Comparison of ENCODE assay signal across 7 cellular contexts in the genomic region with DNA sequence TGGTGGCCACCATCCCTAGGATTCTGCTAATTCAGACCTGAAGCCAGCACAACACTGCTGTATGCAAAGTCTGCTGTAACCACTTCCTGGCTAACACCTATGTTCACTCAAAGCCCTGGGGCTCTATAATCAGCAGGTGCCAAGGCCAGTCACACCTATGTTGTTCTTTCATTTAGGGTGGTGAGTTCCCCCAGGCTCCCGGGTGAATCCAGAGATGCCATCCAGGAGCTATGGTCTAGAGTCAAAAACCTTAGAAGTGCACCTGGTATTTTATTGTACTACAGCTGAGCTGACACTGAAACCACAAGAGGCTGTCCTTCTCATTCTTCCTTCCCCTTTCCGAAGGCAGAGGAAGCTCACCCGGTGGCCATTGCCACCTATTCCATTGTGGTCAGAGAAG. TPM values are rescaled to one million over a fixed set of nuclear protein-coding genes. Genes with fewer than 3 reads are reported as not detected.
A peak's percentile ranks its signal among the peaks of the same experiment; 100 is the strongest.
DNase-seq lines count a peak whose midpoint lies in the region; ATAC-seq lines count a peak whose summit lies in the region.

No MANE protein-coding gene starts in this region.

- peak; percentile 88 for ATAC-seq in GM18868 (IDR thresholded peaks at IDR 0.05; ENCODE audit: unreplicated experiment)
- peak; percentile 97 for ATAC-seq in GM21619 (IDR thresholded peaks at IDR 0.05; ENCODE audit: unreplicated experiment)
- ATAC-seq in left colon, result peak; percentile 53

- peak; percentile 56 to 60 for DNase-seq in Kasumi-1 (lab: John Stamatoyannopoulos, UW)
- DNase-seq in left colon, result no peak
- no peak for DNase-seq in NCI-H82 (lab: John Stamatoyannopoulos, UW)
- DNase-seq in putamen (ENCODE audit: low spot score), result no peak
- no peak for DNase-seq in NCI-H128 (lab: John Stamatoyannopoulos, UW; ENCODE audit: unreplicated experiment)

- intact Hi-C loops in left colon (cut with DNase I, micrococcal nuclease), result no loop called here

RNA-seq across cellular contexts. Expression of gene CCDC141, which starts 46.2 kb away (rescaled TPM):
- 1 to 10 TPM; 1.2 to 3.9 TPM for total RNA-seq in left colon

Comparison
In these comparisons a context has a peak if more than half of its experiments do, and no peak if none do; other contexts are left out.
1. DNase-seq: peak in Kasumi-1 (2 of 2); none in left colon (0 of 2), NCI-H82 (single experiment), putamen (single experiment) and NCI-H128 (single experiment).
2. Peak in every context shown above with its lines, with median percentiles within 50 percentile points of each other: ATAC-seq.